Comparison of ENCODE assay signal across 34 cellular contexts in the genomic region with DNA sequence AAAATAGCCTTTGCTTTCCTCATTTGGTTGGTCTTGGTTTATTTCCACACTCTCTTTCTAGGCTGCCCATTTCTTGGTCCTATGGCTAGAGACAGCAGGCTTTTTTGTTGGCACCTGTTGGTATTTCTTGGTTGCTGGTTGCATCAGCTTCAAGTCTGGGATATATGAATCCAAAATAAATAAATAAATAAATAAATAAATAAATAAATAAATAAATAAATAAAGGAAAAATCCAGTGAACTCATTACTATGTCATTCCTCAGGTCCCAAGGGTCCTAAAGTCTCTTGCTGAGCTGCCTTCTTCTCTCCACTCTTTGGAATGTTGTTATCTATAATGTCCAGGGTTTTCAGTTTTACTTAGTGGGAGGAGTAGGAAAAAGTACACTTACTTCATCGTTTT.
"Had no signal": no experiment of that assay in that cellular context is flagged by ENCODE, and none has a peak within 500 bp of the region (broad histone marks: within the 10 kb centered on the region; RNA-seq: fewer than 3 reads in every experiment).

No MANE protein-coding gene starts in this region.

- H3K27ac ChIP-seq: adrenal gland, body of pancreas, brain microvascular endothelial cell, breast epithelium, VCaP had no signal

- H3K27me3 ChIP-seq: adrenal gland, body of pancreas, brain microvascular endothelial cell, breast epithelium had no signal

- ATAC-seq: activated CD8-positive, alpha-beta T cell treated with anti-CD3 and anti-CD28 coated beads for 36 hours; activated naive CD4-positive, alpha-beta T cell treated with anti-CD3 and anti-CD28 coated beads, Interleukin-2, amount 50 U/mL, for 72 hours; activated T-cell treated with anti-CD3 and anti-CD28 coated beads, Interleukin-2, amount 50 U/mL, for 4 hours; activated T-cell treated with anti-CD3 and anti-CD28 coated beads, Interleukin-2, amount 50 U/mL, for 72 hours; activated T-helper 17 cell treated with anti-CD3 and anti-CD28 coated beads, Interleukin-2, amount 50 U/mL, for 72 hours; body of pancreas had no signal

- H3K9me3 ChIP-seq: adrenal gland, body of pancreas, breast epithelium had no signal

- H3K36me3 ChIP-seq: adrenal gland, brain microvascular endothelial cell, breast epithelium had no signal

- H3K4me1 ChIP-seq: adrenal gland, breast epithelium had no signal

- DNase-seq: activated B cell treated with CpG ODN at 0.5 μM for 24 hours; activated CD4-positive, alpha-beta memory T cell treated with anti-CD3 and anti-CD28 coated beads for 36 hours; activated CD4-positive, alpha-beta T cell treated with anti-CD3 and anti-CD28 coated beads for 4 hours; activated CD4-positive, alpha-beta T cell treated with anti-CD3 and anti-CD28 coated beads, Interleukin-2, amount 10 ng/mL, durations not matched to agents 24 days and 14 days; activated CD4-positive, alpha-beta T cell treated with anti-CD3 and anti-CD28 coated beads, Interleukin-2, amount 50 U/mL, for 1 hour; activated CD4-positive, alpha-beta T cell treated with anti-CD3 and anti-CD28 coated beads, Interleukin-2, amount 50 U/mL, for 4 hours; activated CD4-positive, CD25-positive, alpha-beta regulatory T cell treated with anti-CD3 and anti-CD28 coated beads, Interleukin-2, amount 50 U/mL, for 72 hours; activated CD8-positive, alpha-beta memory T cell treated with anti-CD3 and anti-CD28 coated beads, Interleukin-2, amount 50 U/mL, for 4 hours; activated CD8-positive, alpha-beta T cell treated with anti-CD3 and anti-CD28 coated beads for 36 hours; activated effector memory CD4-positive, alpha-beta T cell treated with anti-CD3 and anti-CD28 coated beads, Interleukin-2, amount 50 U/mL, for 16 hours; activated gamma-delta T cell treated with Interleukin-2 at 50 U/mL for 16 hours; activated naive CD4-positive, alpha-beta T cell; activated naive CD4-positive, alpha-beta T cell treated with anti-CD3 and anti-CD28 coated beads for 36 hours; activated naive CD4-positive, alpha-beta T cell treated with anti-CD3 and anti-CD28 coated beads, Interleukin-2, amount 50 U/mL, for 16 hours; activated naive CD8-positive, alpha-beta T cell treated with anti-CD3 and anti-CD28 coated beads for 36 hours; activated T-cell treated with anti-CD3 and anti-CD28 coated beads for 4 hours; activated T-cell treated with anti-CD3 and anti-CD28 coated beads, Interleukin-2, amount 50 U/mL, for 1 hour; activated T-cell treated with anti-CD3 and anti-CD28 coated beads, Interleukin-2, amount 50 U/mL, for 4 hours; activated T-cell treated with anti-CD3 and anti-CD28 coated beads, Interleukin-2, amount 50 U/mL, for 72 hours; adrenal gland; amniotic stem cell; aorta; body of pancreas; brain microvascular endothelial cell; central memory CD4-positive, alpha-beta T cell; T-helper 1 cell; T-helper 2 cell; T-helper 9 cell had no signal

- H3K4me3 ChIP-seq: adrenal gland, body of pancreas, breast epithelium had no signal

- FAIRE-seq: astrocyte, TTC549 had no signal
